ENCODE assay signal across 1 cellular context in genomic region chr6:48826884-48827701, GRCh38.
TF ChIP-seq lines count a peak whose summit lies in the region.

No MANE protein-coding gene starts in this region.

TF ChIP-seq in HCT116, 20 proteins besides CTCF, POLR2A, EP300 and RAD21 (continued from another document):
- peak; percentile 55 for TF ChIP-seq ZBTB33 (IDR thresholded peaks at IDR 0.05; ENCODE audit: extremely low read depth, insufficient replicate concordance, low read length)
- no peak for TF ChIP-seq REST (IDR thresholded peaks at IDR 0.05; ENCODE audit: low read depth)
- TF ChIP-seq SIN3A (IDR thresholded peaks at IDR 0.05; ENCODE audit: low read depth), result peak; percentile 56
- TF ChIP-seq CBX3 (IDR thresholded peaks at IDR 0.05; ENCODE audit: low read depth), result no peak
- no peak for TF ChIP-seq ZNF274 (IDR thresholded peaks at IDR 0.05; ENCODE audit: low read depth, low read length)
- TF ChIP-seq JUND (IDR thresholded peaks at IDR 0.05), result peak; percentile 81
- peak; percentile 83; the same call in 1 of the 2 replicates for TF ChIP-seq CEBPB (IDR thresholded peaks at IDR 0.05; ENCODE audit: low read depth)
- TF ChIP-seq POLR2AphosphoS5 (IDR thresholded peaks at IDR 0.05; ENCODE audit: low read depth, low read length), result peak; percentile 60
